In genomic region chrY:7681426-7681825, GRCh38 we compare ENCODE assay signal across 33 cellular contexts.
"Had no signal": no experiment of that assay in that cellular context is flagged by ENCODE, and none has a peak within 500 bp of the region (broad histone marks: within the 10 kb centered on the region; RNA-seq: fewer than 3 reads in every experiment).

No MANE protein-coding gene starts in this region.

- H3K27me3 Mint-ChIP-seq: natural killer cell treated with Interleukin-12 subunit alpha and Interleukin-12 subunit beta and Interleukin-15 and Interleukin-18, amount 100 ng/mL, for 72 hours; progenitor cell of endocrine pancreas; stimulated activated memory B cell treated with anti-CD40 and anti-IgM and Interleukin-4, amounts not matched to agents 10 μg/mL and 1 μg/mL and 100 μg/mL, for 72 hours; stimulated activated naive CD8-positive, alpha-beta T cell treated with anti-CD3 and anti-CD28 coated beads, Interleukin-15, amount 100 ng/mL, for 72 hours; type B pancreatic cell had no signal

- DNase-seq: naive thymus-derived CD8-positive, alpha-beta T cell; nephron progenitor cell; occipital lobe; ovary; posterior cingulate gyrus; psoas muscle; right cardiac atrium; right lobe of liver; sigmoid colon; spleen; stimulated activated CD4-positive, alpha-beta T cell treated with anti-CD3 and anti-CD28 coated beads, Interleukin-12 subunit alpha, Interleukin-12 subunit beta, amount 100 ng/mL, for 4 hours; stimulated activated CD4-positive, alpha-beta T cell treated with anti-CD3 and anti-CD28 coated beads, Interleukin-1b, Interleukin-23, amount 100 ng/mL, for 48 hours; stimulated activated CD4-positive, alpha-beta T cell treated with anti-CD3 and anti-CD28 coated beads, Interleukin-4, amount 100 ng/mL, for 1 hour; stimulated activated CD4-positive, alpha-beta T cell treated with anti-CD3 and anti-CD28 coated beads, Interleukin-4, amount 100 ng/mL, for 4 hours; stimulated activated CD8-positive, alpha-beta memory T cell treated with anti-CD3 and anti-CD28 coated beads, Interleukin-4, amount 100 ng/mL, for 48 hours; stimulated activated naive CD4-positive, alpha-beta T cell; stimulated activated naive CD8-positive, alpha-beta T cell treated with anti-CD3 and anti-CD28 coated beads, Interleukin-15, amount 100 ng/mL, for 72 hours; stimulated activated naive CD8-positive, alpha-beta T cell treated with anti-CD3 and anti-CD28 coated beads, Interleukin-15, Interleukin-2, amounts not matched to agents 100 U/mL and 50 U/mL, for 24 hours; substantia nigra; testis; tibial artery; transverse colon; upper lobe of right lung; uterus had no signal

- H3K9me3 ChIP-seq: ovary, psoas muscle, right lobe of liver, sigmoid colon, spleen, suprapubic skin, testis, tibial artery, transverse colon, upper lobe of right lung, uterus had no signal

- H3K4me1 ChIP-seq: parathyroid adenoma, psoas muscle, right lobe of liver, sigmoid colon, spleen, suprapubic skin, testis, tibial artery, transverse colon, upper lobe of right lung, uterus had no signal

- H3K9ac ChIP-seq: parathyroid adenoma had no signal

- H3K4me3 Mint-ChIP-seq: naive thymus-derived CD8-positive, alpha-beta T cell; natural killer cell treated with Interleukin-12 subunit alpha and Interleukin-12 subunit beta and Interleukin-15 and Interleukin-18, amount 100 ng/mL, for 72 hours; nephron progenitor cell; neural crest cell; stimulated activated memory B cell treated with anti-CD40 and anti-IgM and Interleukin-4, amounts not matched to agents 10 μg/mL and 1 μg/mL and 100 μg/mL, for 72 hours; stimulated activated naive CD8-positive, alpha-beta T cell treated with anti-CD3 and anti-CD28 coated beads, Interleukin-15, amount 100 ng/mL, for 72 hours; type B pancreatic cell had no signal

- H3K4me3 ChIP-seq: ovary, psoas muscle, right lobe of liver, sigmoid colon, skin epidermis, smooth muscle cell, spleen, suprapubic skin, testis, tibial artery, transverse colon, upper lobe of right lung, uterus had no signal

- H2AFZ ChIP-seq: parathyroid adenoma had no signal

- H3K36me3 ChIP-seq: ovary, right lobe of liver, sigmoid colon, spleen, suprapubic skin, tibial artery, transverse colon, upper lobe of right lung, uterus had no signal

- H3K36me3 Mint-ChIP-seq: naive thymus-derived CD8-positive, alpha-beta T cell; natural killer cell treated with Interleukin-12 subunit alpha and Interleukin-12 subunit beta and Interleukin-15 and Interleukin-18, amount 100 ng/mL, for 72 hours; stimulated activated memory B cell treated with anti-CD40 and anti-IgM and Interleukin-4, amounts not matched to agents 10 μg/mL and 1 μg/mL and 100 μg/mL, for 72 hours; type B pancreatic cell had no signal

- H3K4me1 Mint-ChIP-seq: naive thymus-derived CD8-positive, alpha-beta T cell; nephron progenitor cell; neural crest cell; stimulated activated memory B cell treated with anti-CD40 and anti-IgM and Interleukin-4, amounts not matched to agents 10 μg/mL and 1 μg/mL and 100 μg/mL, for 72 hours; stimulated activated naive CD8-positive, alpha-beta T cell treated with anti-CD3 and anti-CD28 coated beads, Interleukin-15, amount 100 ng/mL, for 72 hours had no signal

- H3K27ac Mint-ChIP-seq: naive thymus-derived CD8-positive, alpha-beta T cell; natural killer cell treated with Interleukin-12 subunit alpha and Interleukin-12 subunit beta and Interleukin-15 and Interleukin-18, amount 100 ng/mL, for 72 hours; nephron progenitor cell; progenitor cell of endocrine pancreas; stimulated activated memory B cell treated with anti-CD40 and anti-IgM and Interleukin-4, amounts not matched to agents 10 μg/mL and 1 μg/mL and 100 μg/mL, for 72 hours; stimulated activated naive CD8-positive, alpha-beta T cell treated with anti-CD3 and anti-CD28 coated beads, Interleukin-15, amount 100 ng/mL, for 72 hours; type B pancreatic cell had no signal

- H3K27me3 ChIP-seq: ovary, right lobe of liver, sigmoid colon, spleen, suprapubic skin, testis, tibial artery, transverse colon, upper lobe of right lung, uterus had no signal

- H3K27ac ChIP-seq: ovary, parathyroid adenoma, psoas muscle, right lobe of liver, sigmoid colon, skin epidermis, spleen, suprapubic skin, testis, tibial artery, transverse colon, upper lobe of right lung, uterus had no signal

- ATAC-seq: naive thymus-derived CD8-positive, alpha-beta T cell; natural killer cell treated with Interleukin-12 subunit alpha and Interleukin-12 subunit beta and Interleukin-15 and Interleukin-18, amount 100 ng/mL, for 72 hours; psoas muscle; right cardiac atrium; right lobe of liver; stimulated activated memory B cell treated with anti-CD40 and anti-IgM and Interleukin-4, amounts not matched to agents 10 μg/mL and 1 μg/mL and 100 μg/mL, for 72 hours; stimulated activated naive CD8-positive, alpha-beta T cell treated with anti-CD3 and anti-CD28 coated beads, Interleukin-15, amount 100 ng/mL, for 72 hours; stimulated activated naive CD8-positive, alpha-beta T cell treated with anti-CD3 and anti-CD28 coated beads, Interleukin-15, Interleukin-2, amounts not matched to agents 100 U/mL and 50 U/mL, for 24 hours; upper lobe of right lung had no signal

- H3K79me2 ChIP-seq: parathyroid adenoma had no signal

- H3K4me2 ChIP-seq: smooth muscle cell had no signal

- H3K9me3 Mint-ChIP-seq: naive thymus-derived CD8-positive, alpha-beta T cell; natural killer cell treated with Interleukin-12 subunit alpha and Interleukin-12 subunit beta and Interleukin-15 and Interleukin-18, amount 100 ng/mL, for 72 hours; nephron progenitor cell; neural crest cell; stimulated activated memory B cell treated with anti-CD40 and anti-IgM and Interleukin-4, amounts not matched to agents 10 μg/mL and 1 μg/mL and 100 μg/mL, for 72 hours; stimulated activated naive CD8-positive, alpha-beta T cell treated with anti-CD3 and anti-CD28 coated beads, Interleukin-15, amount 100 ng/mL, for 72 hours; type B pancreatic cell had no signal
